In genomic region chr5:58240286-58240685, GRCh38 we compare ENCODE assay signal across 12 cellular contexts.
A peak's percentile ranks its signal among the peaks of the same experiment; 100 is the strongest.
DNase-seq lines count a peak whose midpoint lies in the region; ATAC-seq and TF ChIP-seq lines count a peak whose summit lies in the region.
"Had no signal": no experiment of that assay in that cellular context is flagged by ENCODE, and none has a peak within 500 bp of the region (broad histone marks: within the 10 kb centered on the region; RNA-seq: fewer than 3 reads in every experiment).

No MANE protein-coding gene starts in this region.

- no peaks in the 10 kb centered on the region for H4K20me1 ChIP-seq in PC-9 (ENCODE audit: insufficient read depth)

- peaks cover 17% of the 10 kb centered on the region for H3K9me3 Mint-ChIP-seq in dendritic cell treated with granulocyte-macrophage colony-stimulating factor and Interleukin-4, amounts not matched to agents 40 ng/mL and 50 ng/mL, for 4 days
- H3K9me3 Mint-ChIP-seq in stimulated activated memory B cell treated with anti-CD40 and anti-IgM and Interleukin-4, amounts not matched to agents 10 μg/mL and 1 μg/mL and 100 μg/mL, for 72 hours = no peaks in the 10 kb centered on the region
- H3K9me3 Mint-ChIP-seq: brain had no signal

- peaks cover 25% of the 10 kb centered on the region for H3K4me1 Mint-ChIP-seq in dendritic cell treated with granulocyte-macrophage colony-stimulating factor and Interleukin-4, amounts not matched to agents 40 ng/mL and 50 ng/mL, for 4 days (ENCODE audit: low read depth)
- no peaks in the 10 kb centered on the region for H3K4me1 Mint-ChIP-seq in stimulated activated memory B cell treated with anti-CD40 and anti-IgM and Interleukin-4, amounts not matched to agents 10 μg/mL and 1 μg/mL and 100 μg/mL, for 72 hours
- H3K4me1 Mint-ChIP-seq: CD4-positive, alpha-beta memory T cell had no signal

- H3K4me1 ChIP-seq in PC-9 (replicated peaks; ENCODE audit: insufficient read depth) = peaks cover 29% of the 10 kb centered on the region

- H3K27me3 Mint-ChIP-seq in dendritic cell treated with granulocyte-macrophage colony-stimulating factor and Interleukin-4, amounts not matched to agents 40 ng/mL and 50 ng/mL, for 4 days = no peaks in the 10 kb centered on the region
- no peaks in the 10 kb centered on the region for H3K27me3 Mint-ChIP-seq in stimulated activated memory B cell treated with anti-CD40 and anti-IgM and Interleukin-4, amounts not matched to agents 10 μg/mL and 1 μg/mL and 100 μg/mL, for 72 hours

- H2AFZ ChIP-seq in PC-9 = no peak overlapping the region

- no peak overlapping the region for H3K4me3 ChIP-seq in PC-9

- CTCF ChIA-PET in PC-9 (lab: Charles Lee) = interaction anchor here (0.9 kb wide), 1 partner anchor 21 kb away, joined by 3 read pairs; no protein-coding TSS in a partner anchor

- H3F3A ChIP-seq in PC-9 (ENCODE audit: insufficient read depth, low read depth) = peaks cover 14% of the 10 kb centered on the region

- no peak for ATAC-seq in GM21619 (IDR thresholded peaks at IDR 0.05; ENCODE audit: unreplicated experiment)
- ATAC-seq in HG03342 (IDR thresholded peaks at IDR 0.05; ENCODE audit: unreplicated experiment) = no peak
- ATAC-seq in stimulated activated memory B cell treated with anti-CD40 and anti-IgM and Interleukin-4, amounts not matched to agents 10 μg/mL and 1 μg/mL and 100 μg/mL, for 72 hours = no peak
- ATAC-seq: sciatic nerve had no signal

- no peaks in the 10 kb centered on the region for H3K9me2 ChIP-seq in PC-9 (ENCODE audit: insufficient read depth)

- no peak for TF ChIP-seq CTCF in PC-9 (conservative IDR thresholded peaks at IDR 0.05)

- peak overlapping the region; percentile 62 for H3K27ac ChIP-seq in PC-9

- H3K36me3 Mint-ChIP-seq in dendritic cell treated with granulocyte-macrophage colony-stimulating factor and Interleukin-4, amounts not matched to agents 40 ng/mL and 50 ng/mL, for 4 days (ENCODE audit: low read depth) = no peaks in the 10 kb centered on the region
- no peaks in the 10 kb centered on the region for H3K36me3 Mint-ChIP-seq in stimulated activated memory B cell treated with anti-CD40 and anti-IgM and Interleukin-4, amounts not matched to agents 10 μg/mL and 1 μg/mL and 100 μg/mL, for 72 hours
- H3K36me3 Mint-ChIP-seq: brain; CD4-positive, alpha-beta memory T cell had no signal

- intact Hi-C loops in PC-9 (cut with micrococcal nuclease; ENCODE audit: unreplicated experiment) = loop anchor here (1.0 kb wide), 1 partner anchor 399 kb away; no protein-coding TSS in a partner anchor
- intact Hi-C loops in dendritic cell treated with granulocyte-macrophage colony-stimulating factor and Interleukin-4, amounts not matched to agents 40 ng/mL and 50 ng/mL, for 4 days (cut with micrococcal nuclease) = loop anchor here (5.0 kb wide), 1 partner anchor 47 kb away; no protein-coding TSS in a partner anchor

- DNase-seq in EH (ENCODE audit: low read depth) (peak; percentile 83), PC-9 (peak; percentile 20 to 48), non-pigmented ciliary epithelial cell (ENCODE audit: low read depth) (peak; percentile 51), retina (no peak)
- DNase-seq: CD4-positive, alpha-beta memory T cell; T-helper 1 cell had no signal

- H3K27me3 ChIP-seq in PC-9 (ENCODE audit: insufficient read depth, low read depth) = no peaks in the 10 kb centered on the region

- H3K36me3 ChIP-seq in PC-9 (ENCODE audit: low read depth) = 0 out of 2 replicates have a peak, but pooled peaks cover 6% of the 10 kb centered on the region

- H3K4me2 ChIP-seq in PC-9 = peak overlapping the region; percentile 15; the same call in 1 of the 2 replicates

- no peaks in the 10 kb centered on the region for H3K79me2 ChIP-seq in PC-9 (ENCODE audit: low read depth)

- BruUV-seq in PC-9 (replicated peaks; lab: Mats Ljungman, UMichigan) = no TSS peak

- H3K27ac Mint-ChIP-seq in dendritic cell treated with granulocyte-macrophage colony-stimulating factor and Interleukin-4, amounts not matched to agents 40 ng/mL and 50 ng/mL, for 4 days = peak overlapping the region; percentile 32
- no peak overlapping the region for H3K27ac Mint-ChIP-seq in stimulated activated memory B cell treated with anti-CD40 and anti-IgM and Interleukin-4, amounts not matched to agents 10 μg/mL and 1 μg/mL and 100 μg/mL, for 72 hours
- H3K27ac Mint-ChIP-seq: brain; CD4-positive, alpha-beta memory T cell had no signal

- POLR2A ChIA-PET in PC-9 (lab: Charles Lee; ENCODE audit: unreplicated experiment) = interaction anchor here (0.6 to 0.8 kb wide), 2 partner anchors 9 to 49 kb away, joined by 6 to 17 read pairs; no protein-coding TSS in a partner anchor

- H3K4me3 Mint-ChIP-seq in dendritic cell treated with granulocyte-macrophage colony-stimulating factor and Interleukin-4, amounts not matched to agents 40 ng/mL and 50 ng/mL, for 4 days = no peak overlapping the region
- no peak overlapping the region for H3K4me3 Mint-ChIP-seq in stimulated activated memory B cell treated with anti-CD40 and anti-IgM and Interleukin-4, amounts not matched to agents 10 μg/mL and 1 μg/mL and 100 μg/mL, for 72 hours
- H3K4me3 Mint-ChIP-seq: brain; CD4-positive, alpha-beta memory T cell had no signal

- peaks cover 25% of the 10 kb centered on the region for H3K9me3 ChIP-seq in PC-9 (ENCODE audit: insufficient read depth, low read depth)
